In genomic region chr1:201254625-201255469, GRCh38 we compare ENCODE assay signal across 8 cellular contexts. TPM values are rescaled to one million over a fixed set of nuclear protein-coding genes. Genes with fewer than 3 reads are reported as not detected.
A peak's percentile ranks its signal among the peaks of the same experiment; 100 is the strongest.
DNase-seq lines count a peak whose midpoint lies in the region; ATAC-seq and TF ChIP-seq lines count a peak whose summit lies in the region.

No MANE protein-coding gene starts in this region.

- H4K91ac ChIP-seq in neuronal stem cell (ENCODE audit: low read depth, low read length, poor library complexity): no peak overlapping the region

- DNase-seq in AG09309 (ENCODE audit: low read depth): no peak
- peak; percentile 93 for DNase-seq in GM13976 (ENCODE audit: low spot score)
- peak; percentile 55 for DNase-seq in NCI-H774 (lab: John Stamatoyannopoulos, UW)
- DNase-seq in activated T-cell treated with anti-CD3 and anti-CD28 coated beads for 24 hours (ENCODE audit: low read depth): peak; percentile 52
- peak in 1 of 2 donors; percentile 28 for DNase-seq in fibroblast of lung (ENCODE audit: low read depth in 2 of 2)
- peak; percentile 73 for DNase-seq in neuronal stem cell (ENCODE audit: low spot score)
- DNase-seq in thyroid gland: peak; percentile 54 to 57

- no peak overlapping the region for H3K27ac ChIP-seq in fibroblast of lung (ENCODE audit: insufficient read depth, low read length)
- no peak overlapping the region for H3K27ac ChIP-seq in neuronal stem cell (replicated peaks; ENCODE audit: low read length)
- H3K27ac ChIP-seq in thyroid gland: no peak overlapping the region

- peaks cover 3% of the 10 kb centered on the region for H3K27me3 ChIP-seq in fibroblast of lung (ENCODE audit: control insufficient read depth, insufficient read depth, low read length)
- peaks cover 0 to 23% (median 0%) of the 10 kb centered on the region in 3 experiments for H3K27me3 ChIP-seq in neuronal stem cell (ENCODE audit: control insufficient read depth in 3 of 3, insufficient read depth in 3 of 3, low read depth in 1 of 3, low read length in 3 of 3)
- no peaks in the 10 kb centered on the region for H3K27me3 ChIP-seq in thyroid gland

- H2AK5ac ChIP-seq in neuronal stem cell (ENCODE audit: low read depth, low read length): peak overlapping the region; percentile 99

- no peak for ATAC-seq in GM21576 (IDR thresholded peaks at IDR 0.05; ENCODE audit: unreplicated experiment)

- H4K8ac ChIP-seq in neuronal stem cell (ENCODE audit: low read depth, low read length): peak overlapping the region; percentile 17

- peak overlapping the region; percentile 98 for H2BK15ac ChIP-seq in neuronal stem cell (ENCODE audit: low read length)

- peak overlapping the region; percentile 85 for H3K18ac ChIP-seq in neuronal stem cell (ENCODE audit: low read length)

- H3K4me3 ChIP-seq in AG09309 (ENCODE audit: control insufficient read depth, low read depth, low read length) (no peak overlapping the region), fibroblast of lung (replicated peaks in 1 of 4; ENCODE audit: control extremely low read depth in 1 of 4, insufficient read depth in 1 of 4, low read depth in 3 of 4, low read length in 4 of 4) (no peak overlapping the region), neuronal stem cell (ENCODE audit: low read length in 2 of 2) (no peak overlapping the region), thyroid gland (replicated peaks in 1 of 3) (no peak overlapping the region)

- H3K4me2 ChIP-seq in fibroblast of lung (ENCODE audit: extremely low read depth, insufficient read depth, low read length): no peak overlapping the region
- H3K4me2 ChIP-seq in neuronal stem cell (ENCODE audit: insufficient read depth, low read length, poor library complexity, severe bottlenecking): no peak overlapping the region

- peak overlapping the region; percentile 9 for H2BK120ac ChIP-seq in neuronal stem cell (ENCODE audit: low read depth, low read length)

- H2AFZ ChIP-seq in fibroblast of lung (ENCODE audit: low read length) (no peak overlapping the region), neuronal stem cell (ENCODE audit: low read length) (no peak overlapping the region)

- H3K4me1 ChIP-seq in fibroblast of lung (ENCODE audit: control insufficient read depth, extremely low read depth, insufficient read depth, low read length): peaks cover 4% of the 10 kb centered on the region
- H3K4me1 ChIP-seq in neuronal stem cell (ENCODE audit: control insufficient read depth in 2 of 2, insufficient read depth in 1 of 2, low read depth in 1 of 2, low read length in 2 of 2): peaks cover 0 to 5% of the 10 kb centered on the region in 2 donors
- peaks cover 0 to 6% of the 10 kb centered on the region in 2 donors for H3K4me1 ChIP-seq in thyroid gland

- no peaks in the 10 kb centered on the region for H3K79me1 ChIP-seq in neuronal stem cell (ENCODE audit: low read depth, low read length)

- in situ Hi-C loops in GM13976 (cut with MboI; ENCODE audit: low sequenced_read_pairs, unreplicated experiment): no loop called here

- H2BK5ac ChIP-seq in neuronal stem cell (ENCODE audit: low read length): peak overlapping the region; percentile 53

- no peaks in the 10 kb centered on the region for H3K36me3 ChIP-seq in fibroblast of lung (ENCODE audit: control insufficient read depth, insufficient read depth, low read length)
- H3K36me3 ChIP-seq in neuronal stem cell (replicated peaks in 1 of 2; ENCODE audit: control insufficient read depth in 2 of 2, insufficient read depth in 2 of 2, low read length in 2 of 2): no peaks in the 10 kb centered on the region
- H3K36me3 ChIP-seq in thyroid gland: no peaks in the 10 kb centered on the region

- intact Hi-C loops in thyroid gland (cut with DNase I): loop anchor here (1.0 kb wide), 1 partner anchor 107 kb away; no protein-coding TSS in a partner anchor

- TF ChIP-seq CTCF in AG09309 (IDR thresholded peaks at IDR 0.05; ENCODE audit: control insufficient read depth, insufficient read depth, low read depth, low read length, missing control alignments): peak; percentile 99
- peak; percentile 92 for TF ChIP-seq CTCF in GM13976 (IDR thresholded peaks at IDR 0.05; ENCODE audit: borderline replicate concordance, control extremely low read depth, extremely low read depth, insufficient read depth, missing control alignments)
- TF ChIP-seq CTCF in fibroblast of lung (conservative IDR thresholded peaks at IDR 0.05 in 1 of 2, IDR thresholded peaks at IDR 0.05 in 1 of 2; ENCODE audit: low read depth in 1 of 2, low read length in 2 of 2): peak; percentile 95 to 96
- peak; percentile 90 to 99 (median 96) for TF ChIP-seq CTCF in thyroid gland (IDR thresholded peaks at IDR 0.05)

- WGBS in neuronal stem cell (ENCODE audit: extremely low coverage in 2 of 2, insufficient read length in 2 of 2, insufficient replicate concordance in 1 of 2), 2 donors: no CpG with 5 or more reads among the region's 24 CpGs
- WGBS in thyroid gland, 2 donors: 45 to 47% methylated on average over 20 to 23 of the region's 24 CpGs

- H3K9me3 ChIP-seq in fibroblast of lung (ENCODE audit: control insufficient read depth, insufficient read depth, low read depth, low read length) (no peaks in the 10 kb centered on the region), neuronal stem cell (replicated peaks in 1 of 2; ENCODE audit: control insufficient read depth in 2 of 2, insufficient read depth in 1 of 2, low read depth in 1 of 2, low read length in 2 of 2) (no peaks in the 10 kb centered on the region), thyroid gland (no peaks in the 10 kb centered on the region)

- H3K14ac ChIP-seq in neuronal stem cell (ENCODE audit: low read length): no peak overlapping the region

- no peaks in the 10 kb centered on the region for H3K79me2 ChIP-seq in fibroblast of lung (ENCODE audit: control insufficient read depth, insufficient read depth, low read length)

- H4K20me1 ChIP-seq in fibroblast of lung (ENCODE audit: control insufficient read depth, extremely low read depth, insufficient read depth, low read length): no peaks in the 10 kb centered on the region

- no peak for TF ChIP-seq POLR2A in thyroid gland (IDR thresholded peaks at IDR 0.05)

- H2BK12ac ChIP-seq in neuronal stem cell (ENCODE audit: low read length): peak overlapping the region; percentile 84

- H3K4ac ChIP-seq in neuronal stem cell (ENCODE audit: low read length): no peak overlapping the region

- H3K23ac ChIP-seq in neuronal stem cell (ENCODE audit: low read depth, low read length, poor library complexity): no peak overlapping the region

- H3K9ac ChIP-seq in fibroblast of lung (ENCODE audit: insufficient read depth, low read length) (no peak overlapping the region), neuronal stem cell (ENCODE audit: low read depth, low read length, poor library complexity) (no peak overlapping the region)

RNA-seq across cellular contexts. Expression of gene PKP1, which starts 28.5 kb away (rescaled TPM):
- total RNA-seq in fibroblast of lung (under 0.01 TPM in 2 replicates), thyroid gland (under 1 TPM in 3 of 4 donors, not detected in 1; 0.11 to 0.94 (median 0.54) TPM)
- polyA plus RNA-seq in fibroblast of lung: 0.06 and 0.08 TPM in 2 replicates
- polyA plus RNA-seq in fibroblast of lung (2012): 0.02 and 0.03 TPM in 2 replicates
- polyA minus RNA-seq in fibroblast of lung (ENCODE audit: low replicate concordance): 0.16 and 0.30 TPM in 2 replicates
- 0.04 TPM for polyA plus RNA-seq in neuronal stem cell (2013, experiment 1 of 2)
- polyA plus RNA-seq in neuronal stem cell (2013, experiment 2 of 2): 0.03 TPM
